In the genomic region with DNA sequence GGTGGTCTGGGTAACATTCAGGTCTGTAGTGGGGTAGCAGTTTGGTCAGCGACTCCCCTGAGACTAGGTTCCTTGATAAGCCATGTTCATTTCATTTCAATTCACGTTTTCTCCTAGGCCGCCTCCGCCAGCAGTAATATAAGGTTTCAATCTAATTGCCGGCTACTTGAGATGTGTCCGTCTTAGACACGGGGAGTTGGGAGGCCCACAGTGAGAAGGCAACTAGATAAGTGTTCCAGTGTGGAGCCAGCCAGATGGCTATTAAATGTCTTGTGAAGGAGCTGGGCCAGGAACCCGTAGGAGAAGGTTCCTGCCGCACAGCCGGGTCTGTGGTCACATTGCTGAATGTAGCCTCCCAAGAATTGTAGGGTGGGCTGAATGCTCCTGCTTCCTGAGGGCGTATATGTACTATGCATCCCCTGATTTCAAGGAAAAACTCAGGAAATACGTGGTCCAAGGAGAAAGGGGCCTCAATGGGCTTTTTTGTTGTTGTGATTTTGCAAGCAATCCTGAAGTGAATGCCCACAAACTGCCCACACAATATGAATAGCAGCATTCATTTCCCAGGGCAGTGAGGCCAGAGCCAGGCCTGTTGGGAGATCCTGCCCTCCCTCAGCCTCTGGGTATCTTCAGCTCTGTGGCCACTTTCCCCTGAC, we compare ENCODE assay signal across 19 cellular contexts.
A peak's percentile ranks its signal among the peaks of the same experiment; 100 is the strongest.
DNase-seq lines count a peak whose midpoint lies in the region; TF ChIP-seq lines count a peak whose summit lies in the region.
"Had no signal": no experiment of that assay in that cellular context is flagged by ENCODE, and none has a peak within 500 bp of the region (broad histone marks: within the 10 kb centered on the region; RNA-seq: fewer than 3 reads in every experiment).

No MANE protein-coding gene starts in this region.

- WGBS in adrenal gland, 4 donors: 82 to 86% (median 84%) methylated on average over 12 of the region's 12 CpGs

- H3K27me3 ChIP-seq in neural progenitor cell (no peaks in the 10 kb centered on the region), adrenal gland (no peaks in the 10 kb centered on the region)
- H3K27me3 ChIP-seq: BE2C had no signal

- no peaks in the 10 kb centered on the region for H3K9me3 Mint-ChIP-seq in neural progenitor cell
- H3K9me3 Mint-ChIP-seq: CD8-positive, alpha-beta T cell had no signal

- TF ChIP-seq CTCF in neural progenitor cell (IDR thresholded peaks at IDR 0.05) (no peak), adrenal gland (IDR thresholded peaks at IDR 0.05) (no peak)

- CTCF ChIA-PET in HEK293T (lab: Yijun Ruan, JAX): no interaction called here

- H3K4me1 ChIP-seq in neural progenitor cell (peaks cover 39% of the 10 kb centered on the region), adrenal gland (replicated peaks in 1 of 2) (no peaks in the 10 kb centered on the region)
- H3K4me1 ChIP-seq: BE2C had no signal

- H3K4me1 Mint-ChIP-seq in neural progenitor cell: peaks cover 10% of the 10 kb centered on the region

- H3K4me3 ChIP-seq in neural progenitor cell (no peak overlapping the region), adrenal gland (no peak overlapping the region)

- H3K9me3 ChIP-seq in neural progenitor cell (ENCODE audit: low read depth) (no peaks in the 10 kb centered on the region), adrenal gland (replicated peaks in 1 of 3) (no peaks in the 10 kb centered on the region)
- H3K9me3 ChIP-seq: BE2C, SK-N-SH had no signal

- no peaks in the 10 kb centered on the region for H3F3A ChIP-seq in neural progenitor cell (ENCODE audit: low read depth)

- H3K27ac Mint-ChIP-seq in neural progenitor cell: peak overlapping the region; percentile 10
- H3K27ac Mint-ChIP-seq: CD8-positive, alpha-beta T cell had no signal

- POLR2A ChIA-PET in HEK293T (lab: Yijun Ruan, JAX): no interaction called here

- H3K36me3 Mint-ChIP-seq in neural progenitor cell: no peaks in the 10 kb centered on the region
- H3K36me3 Mint-ChIP-seq: CD8-positive, alpha-beta T cell had no signal

- no peak overlapping the region for H3K9ac ChIP-seq in neural progenitor cell
- H3K9ac ChIP-seq: SK-N-SH had no signal

- H3K79me2 ChIP-seq in neural progenitor cell (ENCODE audit: low read depth): no peaks in the 10 kb centered on the region

- H3K4me3 Mint-ChIP-seq in neural progenitor cell: no peak overlapping the region
- H3K4me3 Mint-ChIP-seq: CD8-positive, alpha-beta T cell had no signal

- H3K36me3 ChIP-seq in neural progenitor cell (no peaks in the 10 kb centered on the region), adrenal gland (replicated peaks in 1 of 2) (no peaks in the 10 kb centered on the region)
- H3K36me3 ChIP-seq: BE2C had no signal

- H4K20me1 ChIP-seq in neural progenitor cell (ENCODE audit: low read depth): no peaks in the 10 kb centered on the region

- DNase-seq in NCI-H2196 (lab: John Stamatoyannopoulos, UW; ENCODE audit: unreplicated experiment) (peak; percentile 12), NCI-H2196 treated with DMSO at 0.1 percent for 48 hours (lab: John Stamatoyannopoulos, UW; ENCODE audit: unreplicated experiment) (no peak), HEK293T (ENCODE audit: extremely low spot score) (peak; percentile 41), amniotic epithelial cell (ENCODE audit: low read depth) (peak; percentile 13), neural progenitor cell (ENCODE audit: low spot score) (no peak), adrenal gland (no peak), posterior cingulate gyrus (no peak), NCI-H748 treated with DMSO at 0.1 percent for 48 hours (lab: John Stamatoyannopoulos, UW) (no peak)
- DNase-seq: BE2C, DMS79, GOT3, KG1, MV-4-11, NCI-H1436, NCI-H1930, NCI-H2171, NCI-H510A, SK-N-SH had no signal

- intact Hi-C loops in adrenal gland (cut with DNase I) (no loop called here), posterior cingulate gyrus (cut with DNase I) (no loop called here)

- TF ChIP-seq POLR2A in adrenal gland (IDR thresholded peaks at IDR 0.05): no peak

- H3K27me3 Mint-ChIP-seq in neural progenitor cell (ENCODE audit: insufficient read depth, low read depth): no peaks in the 10 kb centered on the region

- no peak overlapping the region for H3K4me2 ChIP-seq in neural progenitor cell
- H3K4me2 ChIP-seq: SK-N-SH had no signal

- no peak overlapping the region for H3K27ac ChIP-seq in neural progenitor cell
- H3K27ac ChIP-seq in adrenal gland: no peak overlapping the region

- no peak overlapping the region for H2AFZ ChIP-seq in neural progenitor cell (replicated peaks)

TF ChIP-seq in HEK293T, 16 proteins besides CTCF, POLR2A, EP300 and RAD21:
- TF ChIP-seq SP1 (IDR thresholded peaks at IDR 0.05) (no peak), SUZ12 (IDR thresholded peaks at IDR 0.05) (no peak), FOXA1 (IDR thresholded peaks at IDR 0.05) (no peak), ARNT (IDR thresholded peaks at IDR 0.05) (no peak), FOXM1 (IDR thresholded peaks at IDR 0.05; ENCODE audit: borderline replicate concordance) (no peak), BHLHE40 (IDR thresholded peaks at IDR 0.05; ENCODE audit: borderline replicate concordance) (no peak), HDGF (IDR thresholded peaks at IDR 0.05; ENCODE audit: borderline replicate concordance) (no peak), ELF4 (IDR thresholded peaks at IDR 0.05) (no peak), ZNF384 (IDR thresholded peaks at IDR 0.05) (no peak), FOXK2 (IDR thresholded peaks at IDR 0.05) (no peak)
- TF ChIP-seq, protein P1, sequence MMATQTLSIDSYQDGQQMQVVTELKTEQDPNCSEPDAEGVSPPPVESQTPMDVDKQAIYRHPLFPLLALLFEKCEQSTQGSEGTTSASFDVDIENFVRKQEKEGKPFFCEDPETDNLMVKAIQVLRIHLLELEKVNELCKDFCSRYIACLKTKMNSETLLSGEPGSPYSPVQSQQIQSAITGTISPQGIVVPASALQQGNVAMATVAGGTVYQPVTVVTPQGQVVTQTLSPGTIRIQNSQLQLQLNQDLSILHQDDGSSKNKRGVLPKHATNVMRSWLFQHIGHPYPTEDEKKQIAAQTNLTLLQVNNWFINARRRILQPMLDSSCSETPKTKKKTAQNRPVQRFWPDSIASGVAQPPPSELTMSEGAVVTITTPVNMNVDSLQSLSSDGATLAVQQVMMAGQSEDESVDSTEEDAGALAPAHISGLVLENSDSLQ (IDR thresholded peaks at IDR 0.05): no peak

Comparison
In these comparisons a context has a peak if more than half of its experiments do, and no peak if none do; other contexts are left out.
1. DNase-seq: peak in NCI-H2196 (single experiment), HEK293T (single experiment) and amniotic epithelial cell (single experiment); none in NCI-H2196 treated with DMSO at 0.1 percent for 48 hours (single experiment), neural progenitor cell (single experiment), adrenal gland (0 of 7), posterior cingulate gyrus (0 of 10) and NCI-H748 treated with DMSO at 0.1 percent for 48 hours (single experiment).